ENCODE assay signal across 11 cellular contexts in the genomic region with DNA sequence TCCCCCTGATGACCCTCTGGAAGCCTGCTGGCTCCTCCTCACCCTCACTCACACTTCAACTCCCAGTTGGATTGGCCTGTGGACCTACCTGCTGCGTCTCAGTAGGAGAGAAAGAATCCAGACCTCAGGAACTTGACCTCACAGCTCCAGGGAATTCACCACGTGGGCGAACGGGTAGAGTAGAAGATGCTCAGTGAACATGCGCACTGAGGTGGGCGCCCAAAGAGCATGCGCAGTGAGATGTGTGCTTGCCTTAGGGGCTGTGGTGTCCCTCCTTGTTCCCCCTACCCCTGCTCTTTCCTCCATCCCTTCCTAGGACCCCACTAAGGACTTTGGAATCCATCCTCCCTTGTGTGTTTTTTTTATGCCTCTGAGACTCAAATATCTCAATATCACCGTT. TPM values are rescaled to one million over a fixed set of nuclear protein-coding genes. Genes with fewer than 3 reads are reported as not detected.
"Had no signal": no experiment of that assay in that cellular context is flagged by ENCODE, and none has a peak within 500 bp of the region (broad histone marks: within the 10 kb centered on the region; RNA-seq: fewer than 3 reads in every experiment).

No MANE protein-coding gene starts in this region.

- H3K4me3 ChIP-seq: GM23248, GM23338, HAP-1 had no signal

- H3K4me2 ChIP-seq: GM23338 had no signal

- DNase-seq: GM23248, GOT3, H7, H9, HCEC 1CT, HFFc6 had no signal

- FAIRE-seq: H1, H54 had no signal

- H3K4me1 Mint-ChIP-seq: GM23338, H9 had no signal

- H2AFZ ChIP-seq: GM23248, GM23338 had no signal

- H3K9me3 Mint-ChIP-seq: HFFc6 had no signal

- H3K4me3 Mint-ChIP-seq: GM23338, H9, HFFc6 had no signal

- H3K4me1 ChIP-seq: HAP-1 had no signal

- H3K9me3 ChIP-seq: HAP-1 had no signal

- H3K27ac Mint-ChIP-seq: GM23338, H9, HFFc6 had no signal

- H3K9ac ChIP-seq: GM23248 had no signal

- H3K27ac ChIP-seq: GM23248 had no signal

- H3K36me3 ChIP-seq: HAP-1 had no signal

- ATAC-seq: GM23338, HCT116 had no signal

RNA-seq across cellular contexts. Expression of gene FOXR2, which starts 12.9 kb away (rescaled TPM):
- total RNA-seq: GM23248, GM23338, H1, H7, H9, HFFc6 had no signal
- polyA plus RNA-seq: GM23248, GM23338, H1 had no signal
